11 cellular contexts compared by ENCODE assay signal in the genomic region with DNA sequence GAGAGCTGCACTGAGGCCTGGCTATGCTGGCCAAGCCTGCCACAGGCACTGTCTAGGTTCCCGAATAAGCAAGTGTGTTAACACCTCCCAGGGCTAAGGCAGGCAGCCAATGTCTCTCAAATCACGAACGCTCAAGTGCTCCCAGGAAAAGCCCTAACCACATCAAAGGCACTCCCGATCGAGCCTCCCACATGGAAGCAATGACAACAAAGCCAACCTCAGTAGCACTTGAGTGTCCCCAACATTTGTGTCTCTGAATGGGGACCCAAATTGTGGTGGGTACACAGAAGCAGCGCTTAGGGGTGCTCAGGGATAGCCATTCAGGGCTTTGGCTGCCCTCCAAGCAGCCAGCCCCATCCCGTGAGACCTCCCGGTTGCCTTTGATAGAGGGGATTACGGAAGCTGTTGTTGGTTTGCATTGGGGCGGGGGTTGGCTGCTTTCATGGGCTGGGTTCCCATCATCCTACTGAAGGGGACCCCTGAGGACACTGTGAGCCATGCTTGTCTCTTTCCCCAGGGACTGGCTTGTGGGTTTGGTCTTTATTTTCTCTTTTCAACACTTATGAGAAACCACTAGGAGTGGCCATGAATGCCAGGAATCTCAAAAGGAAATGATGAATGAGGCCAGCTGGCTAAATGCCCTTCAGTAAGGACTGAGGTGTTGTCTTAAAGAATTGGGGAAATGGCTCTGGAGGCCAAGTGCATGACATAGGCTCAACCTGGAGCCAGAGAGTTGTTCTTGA.
A peak's percentile ranks its signal among the peaks of the same experiment; 100 is the strongest.
DNase-seq lines count a peak whose midpoint lies in the region; ATAC-seq and TF ChIP-seq lines count a peak whose summit lies in the region.
"Had no signal": no experiment of that assay in that cellular context is flagged by ENCODE, and none has a peak within 500 bp of the region (broad histone marks: within the 10 kb centered on the region; RNA-seq: fewer than 3 reads in every experiment).

No MANE protein-coding gene starts in this region.

- H3K27ac ChIP-seq in spleen = no peak overlapping the region

- ATAC-seq in HG03342 (IDR thresholded peaks at IDR 0.05; ENCODE audit: unreplicated experiment) = no peak

- H3K4me3 ChIP-seq in spleen = no peak overlapping the region

- H3K9me3 Mint-ChIP-seq in endothelial cell (ENCODE audit: unreplicated experiment) (no peaks in the 10 kb centered on the region), osteocyte (ENCODE audit: unreplicated experiment) (no peaks in the 10 kb centered on the region)

- H3K36me3 ChIP-seq in spleen = no peaks in the 10 kb centered on the region

- WGBS in spleen, 5 donors = 71 to 83% (median 79%) methylated on average over 10 of the region's 10 CpGs

- H3K27ac Mint-ChIP-seq in endothelial cell (ENCODE audit: unreplicated experiment) (peak overlapping the region; percentile 25), osteocyte (ENCODE audit: unreplicated experiment) (peak overlapping the region; percentile 69)

- H3K9me3 ChIP-seq in spleen = no peaks in the 10 kb centered on the region

- no peak for TF ChIP-seq CTCF in endothelial cell (IDR thresholded peaks at IDR 0.05; ENCODE audit: unreplicated experiment)
- no peak for TF ChIP-seq CTCF in osteocyte (IDR thresholded peaks at IDR 0.05)
- TF ChIP-seq CTCF in spleen (IDR thresholded peaks at IDR 0.05 in 8 of 11, conservative IDR thresholded peaks at IDR 0.05 in 3 of 11) = no peak

- no peak overlapping the region for H3K4me3 Mint-ChIP-seq in endothelial cell (ENCODE audit: unreplicated experiment)
- no peak overlapping the region for H3K4me3 Mint-ChIP-seq in osteocyte (ENCODE audit: unreplicated experiment)

- DNase-seq in ELR (ENCODE audit: low read depth) = peak; percentile 85
- peak; percentile 72 for DNase-seq in NCI-H345 (lab: John Stamatoyannopoulos, UW)
- DNase-seq in endothelial cell (ENCODE audit: low spot score) = no peak
- DNase-seq in osteocyte (ENCODE audit: extremely low spot score, unreplicated experiment) = no peak
- DNase-seq in DMS153 (lab: John Stamatoyannopoulos, UW) = no peak
- DNase-seq in spleen = no peak
- no peak for DNase-seq in NCI-H524 treated with DMSO at 0.1 percent for 48 hours (lab: John Stamatoyannopoulos, UW)
- DNase-seq: islet precursor cell, NCI-H1105 treated with DMSO at 0.1 percent for 48 hours, retina had no signal

- intact Hi-C loops in spleen (cut with DNase I; ENCODE audit: low total_unique reads) = no loop called here

- H3K27me3 Mint-ChIP-seq in endothelial cell (ENCODE audit: unreplicated experiment) (no peaks in the 10 kb centered on the region), osteocyte (ENCODE audit: unreplicated experiment) (no peaks in the 10 kb centered on the region)

- H3K4me1 Mint-ChIP-seq in endothelial cell (ENCODE audit: unreplicated experiment) (peaks cover 31% of the 10 kb centered on the region), osteocyte (ENCODE audit: unreplicated experiment) (peaks cover 48% of the 10 kb centered on the region)

- no peaks in the 10 kb centered on the region for H3K27me3 ChIP-seq in spleen (replicated peaks in 1 of 7)

- H3K36me3 Mint-ChIP-seq in endothelial cell (ENCODE audit: low read depth, unreplicated experiment) (no peaks in the 10 kb centered on the region), osteocyte (ENCODE audit: unreplicated experiment) (no peaks in the 10 kb centered on the region)

- no peak for TF ChIP-seq POLR2A in spleen (IDR thresholded peaks at IDR 0.05)

- no peaks in the 10 kb centered on the region for H3K4me1 ChIP-seq in spleen

Comparison
In these comparisons a context has a peak if more than half of its experiments do, and no peak if none do; other contexts are left out.
1. DNase-seq: peak in ELR (single experiment) and NCI-H345 (single experiment); none in endothelial cell (single experiment), osteocyte (single experiment), DMS153 (single experiment), spleen (single experiment) and NCI-H524 treated with DMSO at 0.1 percent for 48 hours (single experiment).